Comparison of ENCODE assay signal across 1 cellular context in genomic region chr17:35089846-35090193, GRCh38.
TF ChIP-seq lines count a peak whose summit lies in the region.

No MANE protein-coding gene starts in this region.

TF ChIP-seq in HepG2, 621 proteins besides CTCF, POLR2A, EP300 and RAD21 (continued from another document):
- TF ChIP-seq ZNF782 (CRISPR knock-in tag; IDR thresholded peaks at IDR 0.05; ENCODE audit: borderline replicate concordance) (no peak), MEF2D (CRISPR knock-in tag; IDR thresholded peaks at IDR 0.05) (no peak), MYC (CRISPR knock-in tag; IDR thresholded peaks at IDR 0.05; ENCODE audit: borderline replicate concordance) (no peak), DMAP1 (CRISPR knock-in tag; IDR thresholded peaks at IDR 0.05) (0 out of 2 replicates have a peak, but pooled peaks have one; percentile 7), NPAS2 (CRISPR knock-in tag; IDR thresholded peaks at IDR 0.05; ENCODE audit: borderline replicate concordance) (no peak), KDM4B (CRISPR knock-in tag; IDR thresholded peaks at IDR 0.05) (peak; percentile 6; the same call in 1 of the 2 replicates), ZZZ3 (CRISPR knock-in tag; IDR thresholded peaks at IDR 0.05; ENCODE audit: borderline replicate concordance) (no peak), MTERF4 (CRISPR knock-in tag; IDR thresholded peaks at IDR 0.05) (no peak), SP4 (CRISPR knock-in tag; IDR thresholded peaks at IDR 0.05) (no peak), HNF1A (IDR thresholded peaks at IDR 0.05; ENCODE audit: low read depth) (no peak), HNF1A (CRISPR knock-in tag; IDR thresholded peaks at IDR 0.05; ENCODE audit: borderline replicate concordance) (no peak), MZF1 (CRISPR knock-in tag; IDR thresholded peaks at IDR 0.05; ENCODE audit: borderline replicate concordance) (no peak), RFXANK (CRISPR knock-in tag; IDR thresholded peaks at IDR 0.05) (no peak), ZNF567 (CRISPR knock-in tag; IDR thresholded peaks at IDR 0.05; ENCODE audit: borderline replicate concordance) (no peak), ZNF556 (CRISPR knock-in tag; IDR thresholded peaks at IDR 0.05; ENCODE audit: borderline replicate concordance) (0 out of 2 replicates have a peak, but pooled peaks have one; percentile 2), ZBTB7B (CRISPR knock-in tag; IDR thresholded peaks at IDR 0.05) (no peak), ZNF841 (CRISPR knock-in tag; IDR thresholded peaks at IDR 0.05; ENCODE audit: borderline replicate concordance) (no peak), NFE2 (CRISPR knock-in tag; IDR thresholded peaks at IDR 0.05) (peak; percentile 85), ZNF660 (CRISPR knock-in tag; IDR thresholded peaks at IDR 0.05; ENCODE audit: borderline replicate concordance, low read depth) (no peak), ZBTB40 (IDR thresholded peaks at IDR 0.05) (no peak), ZBTB40 (CRISPR knock-in tag; IDR thresholded peaks at IDR 0.05) (no peak), NFE2L2 (IDR thresholded peaks at IDR 0.05; ENCODE audit: low read length) (peak; percentile 76), ZNF614 (CRISPR knock-in tag; IDR thresholded peaks at IDR 0.05; ENCODE audit: borderline replicate concordance) (no peak), ISX (CRISPR knock-in tag; conservative IDR thresholded peaks at IDR 0.05) (no peak), AGO2 (optimal IDR thresholded peaks at IDR 0.05; ENCODE audit: low read depth, low read length) (no peak), SNRNP70 (IDR thresholded peaks at IDR 0.05; ENCODE audit: low read depth, low read length) (no peak), ZNF709 (CRISPR knock-in tag; IDR thresholded peaks at IDR 0.05) (no peak), ZNF280B (CRISPR knock-in tag; IDR thresholded peaks at IDR 0.05; ENCODE audit: borderline replicate concordance) (no peak), ZBTB33 (CRISPR knock-in tag; IDR thresholded peaks at IDR 0.05) (peak; percentile 83; the same call in 1 of the 2 replicates), ZSCAN12 (CRISPR knock-in tag; IDR thresholded peaks at IDR 0.05) (no peak)
TF ChIP-seq in HepG2: peak in this region for 11.
